In genomic region chr6:155417454-155417853, GRCh38 we compare ENCODE assay signal across 9 cellular contexts. TPM values are rescaled to one million over a fixed set of nuclear protein-coding genes. Genes with fewer than 3 reads are reported as not detected.
A peak's percentile ranks its signal among the peaks of the same experiment; 100 is the strongest.
DNase-seq lines count a peak whose midpoint lies in the region; ATAC-seq and TF ChIP-seq lines count a peak whose summit lies in the region.
"Had no signal": no experiment of that assay in that cellular context is flagged by ENCODE, and none has a peak within 500 bp of the region (broad histone marks: within the 10 kb centered on the region; RNA-seq: fewer than 3 reads in every experiment).

No MANE protein-coding gene starts in this region.

- 80 to 82% methylated on average over 3 of the region's 3 CpGs for WGBS in sigmoid colon, 2 donors

- H3K27ac ChIP-seq in sigmoid colon = peak overlapping the region in 1 of 4 donors; percentile 59

- H3K36me3 ChIP-seq in sigmoid colon = no peaks in the 10 kb centered on the region

- no peak for TF ChIP-seq CTCF in sigmoid colon (IDR thresholded peaks at IDR 0.05)

- H3K36me3 Mint-ChIP-seq in T-helper 1 cell treated with Interleukin-12 subunit alpha and Interleukin-12 subunit beta and Interleukin-4 antibody, amounts not matched to agents 30 μg/mL and 1 μg/mL, for 36 hours (ENCODE audit: low read depth) = peaks cover 6% of the 10 kb centered on the region

- H3K27me3 ChIP-seq in sigmoid colon = no peaks in the 10 kb centered on the region

- peak overlapping the region; percentile 88 for H3K4me3 Mint-ChIP-seq in T-helper 1 cell treated with Interleukin-12 subunit alpha and Interleukin-12 subunit beta and Interleukin-4 antibody, amounts not matched to agents 30 μg/mL and 1 μg/mL, for 36 hours

- H3K4me3 ChIP-seq in sigmoid colon = no peak overlapping the region

- H3K27me3 Mint-ChIP-seq in T-helper 1 cell treated with Interleukin-12 subunit alpha and Interleukin-12 subunit beta and Interleukin-4 antibody, amounts not matched to agents 30 μg/mL and 1 μg/mL, for 36 hours (ENCODE audit: low read depth) = no peaks in the 10 kb centered on the region

- H3K4me1 Mint-ChIP-seq in T-helper 1 cell treated with Interleukin-12 subunit alpha and Interleukin-12 subunit beta and Interleukin-4 antibody, amounts not matched to agents 30 μg/mL and 1 μg/mL, for 36 hours (ENCODE audit: low read depth) = peaks cover 34% of the 10 kb centered on the region

- DNase-seq in AML-193 (lab: John Stamatoyannopoulos, UW) = peak; percentile 43 to 44
- peak; percentile 13 for DNase-seq in hepatic stellate cell (ENCODE audit: low spot score)
- no peak for DNase-seq in DMS 273 (lab: John Stamatoyannopoulos, UW; ENCODE audit: unreplicated experiment)
- DNase-seq in activated CD8-positive, alpha-beta memory T cell treated with anti-CD3 and anti-CD28 coated beads, Interleukin-2, amount 50 U/mL, for 48 hours = no peak
- DNase-seq in sigmoid colon = no peak
- no peak for DNase-seq in dermis blood vessel endothelial cell

- TF ChIP-seq EP300 in sigmoid colon (IDR thresholded peaks at IDR 0.05) = no peak

- peak; percentile 22 for ATAC-seq in GM18867 (IDR thresholded peaks at IDR 0.05; ENCODE audit: unreplicated experiment)

- H3K9me3 Mint-ChIP-seq in T-helper 1 cell treated with Interleukin-12 subunit alpha and Interleukin-12 subunit beta and Interleukin-4 antibody, amounts not matched to agents 30 μg/mL and 1 μg/mL, for 36 hours = no peaks in the 10 kb centered on the region

- intact Hi-C loops in sigmoid colon (cut with DNase I) = no loop called here

- TF ChIP-seq POLR2A in sigmoid colon (IDR thresholded peaks at IDR 0.05) = no peak

- H3K9me3 ChIP-seq in sigmoid colon = no peaks in the 10 kb centered on the region

- H3K27ac Mint-ChIP-seq in T-helper 1 cell treated with Interleukin-12 subunit alpha and Interleukin-12 subunit beta and Interleukin-4 antibody, amounts not matched to agents 30 μg/mL and 1 μg/mL, for 36 hours = peak overlapping the region; percentile 100

- peaks cover 0 to 21% (median 17%) of the 10 kb centered on the region in 4 donors for H3K4me1 ChIP-seq in sigmoid colon

RNA-seq across cellular contexts. Expression of gene NOX3, which starts 38.2 kb away (rescaled TPM):
- not detected for total RNA-seq in sigmoid colon
- polyA plus RNA-seq in sigmoid colon = not detected
- not detected in 2 replicates for total RNA-seq in dermis blood vessel endothelial cell
- total RNA-seq: lung microvascular endothelial cell had no signal

Comparison
In these comparisons a context has a peak if more than half of its experiments do, and no peak if none do; other contexts are left out.
1. DNase-seq: peak in AML-193 (2 of 2) and hepatic stellate cell (single experiment); none in DMS 273 (single experiment), activated CD8-positive, alpha-beta memory T cell treated with anti-CD3 and anti-CD28 coated beads, Interleukin-2, amount 50 U/mL, for 48 hours (single experiment), sigmoid colon (single experiment) and dermis blood vessel endothelial cell (single experiment).